ENCODE assay signal across 10 cellular contexts in the genomic region with DNA sequence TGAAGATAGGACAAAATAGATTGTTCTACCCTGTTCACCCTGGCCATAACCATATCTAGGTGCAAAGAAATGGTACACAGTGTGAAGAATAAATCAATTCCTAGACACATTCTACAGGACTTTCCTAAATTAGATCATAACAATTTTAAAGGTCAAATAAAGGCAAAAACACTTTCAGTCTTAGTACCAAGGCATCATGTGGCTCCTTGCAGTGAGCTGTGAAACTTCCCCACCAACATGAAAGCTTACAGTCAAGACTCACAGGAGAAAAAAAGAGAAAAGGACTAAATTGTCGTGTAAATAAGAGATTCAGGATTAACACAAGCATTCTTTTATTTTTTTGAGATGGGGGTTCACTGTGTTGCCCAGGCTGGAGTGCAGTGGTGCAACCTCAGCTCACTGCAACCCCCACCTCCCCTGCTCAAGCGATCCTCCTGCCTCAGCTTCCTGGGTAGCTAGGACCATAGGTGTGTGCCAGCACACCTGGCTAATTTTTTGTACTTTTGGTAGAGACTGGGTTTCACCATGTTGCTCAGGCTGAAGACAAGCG. TPM values are rescaled to one million over a fixed set of nuclear protein-coding genes. Genes with fewer than 3 reads are reported as not detected.
DNase-seq lines count a peak whose midpoint lies in the region; ATAC-seq and TF ChIP-seq lines count a peak whose summit lies in the region.
"Had no signal": no experiment of that assay in that cellular context is flagged by ENCODE, and none has a peak within 500 bp of the region (broad histone marks: within the 10 kb centered on the region; RNA-seq: fewer than 3 reads in every experiment).

No MANE protein-coding gene starts in this region.

- no peak overlapping the region for H3K4me3 Mint-ChIP-seq in activated CD4-positive, alpha-beta T cell treated with anti-CD3 and anti-CD28 coated beads, Interleukin-2, amount 10 ng/mL, durations not matched to agents 7 days and 5 days
- H3K4me3 Mint-ChIP-seq in central memory CD8-positive, alpha-beta T cell = peak overlapping the region; percentile 23

- no peak overlapping the region for H3K4me3 ChIP-seq in transverse colon

- peak; percentile 51 for ATAC-seq in HG03280 (IDR thresholded peaks at IDR 0.05; ENCODE audit: unreplicated experiment)
- ATAC-seq in central memory CD8-positive, alpha-beta T cell (replicated peaks; ENCODE audit: extremely low read depth, poor library complexity, severe bottlenecking) = peak; percentile 24

- peaks cover 0 to 31% (median 5%) of the 10 kb centered on the region in 4 donors for H3K4me1 ChIP-seq in transverse colon
- H3K4me1 ChIP-seq: parathyroid adenoma had no signal

- no peak for TF ChIP-seq CTCF in transverse colon (IDR thresholded peaks at IDR 0.05)

- TF ChIP-seq POLR2A in transverse colon (IDR thresholded peaks at IDR 0.05) = no peak

- H3K27me3 Mint-ChIP-seq in activated CD4-positive, alpha-beta T cell treated with anti-CD3 and anti-CD28 coated beads, Interleukin-2, amount 10 ng/mL, durations not matched to agents 7 days and 5 days = no peaks in the 10 kb centered on the region
- no peaks in the 10 kb centered on the region for H3K27me3 Mint-ChIP-seq in central memory CD8-positive, alpha-beta T cell

- H3K27ac ChIP-seq in transverse colon = peak overlapping the region; percentile 49 to 61 (median 54)
- H3K27ac ChIP-seq: parathyroid adenoma had no signal

- H3K4me1 Mint-ChIP-seq in activated CD4-positive, alpha-beta T cell treated with anti-CD3 and anti-CD28 coated beads, Interleukin-2, amount 10 ng/mL, durations not matched to agents 7 days and 5 days = peaks cover 68% of the 10 kb centered on the region
- H3K4me1 Mint-ChIP-seq in central memory CD8-positive, alpha-beta T cell = peaks cover 36% of the 10 kb centered on the region

- DNase-seq in activated CD4-positive, alpha-beta T cell treated with anti-CD3 and anti-CD28 coated beads, Interleukin-2, amount 10 ng/mL, durations not matched to agents 7 days and 5 days = no peak
- DNase-seq in activated CD4-positive, alpha-beta T cell treated with anti-CD3 and anti-CD28 coated beads for 4 hours = no peak
- no peak for DNase-seq in central memory CD8-positive, alpha-beta T cell (ENCODE audit: low spot score in 2 of 2)
- DNase-seq in transverse colon (no peak), cortex of kidney (lab: John Stamatoyannopoulos, UW) (no peak), GM19238 (ENCODE audit: insufficient read length, low spot score) (no peak), RKO (ENCODE audit: low spot score) (no peak)
- DNase-seq: effector CD8-positive, alpha-beta T cell had no signal

- CTCF ChIA-PET in activated CD4-positive, alpha-beta T cell treated with anti-CD3 and anti-CD28 coated beads, Interleukin-2, amount 10 ng/mL, durations not matched to agents 7 days and 5 days (lab: Charles Lee) = interaction anchor here (1.6 to 1.9 kb wide), 3 partner anchors 10 to 19 kb away, joined by 3 to 7 read pairs (median 4); no protein-coding TSS in a partner anchor

- POLR2A ChIA-PET in activated CD4-positive, alpha-beta T cell treated with anti-CD3 and anti-CD28 coated beads, Interleukin-2, amount 10 ng/mL, durations not matched to agents 7 days and 5 days (lab: Charles Lee) = interaction anchor here (0.6 to 0.7 kb wide), 2 partner anchors 177 to 192 kb away, joined by 4 to 5 read pairs; no protein-coding TSS in a partner anchor

- peak overlapping the region; percentile 76 for H3K27ac Mint-ChIP-seq in activated CD4-positive, alpha-beta T cell treated with anti-CD3 and anti-CD28 coated beads, Interleukin-2, amount 10 ng/mL, durations not matched to agents 7 days and 5 days
- peak overlapping the region; percentile 52 for H3K27ac Mint-ChIP-seq in central memory CD8-positive, alpha-beta T cell (ENCODE audit: low read depth)

- 71 to 85% methylated on average over 2 to 3 of the region's 3 CpGs for WGBS in transverse colon (ENCODE audit: low coverage in 1 of 2), 2 donors

- intact Hi-C loops in transverse colon (cut with DNase I; ENCODE audit: low total_unique reads) = no loop called here

- no peaks in the 10 kb centered on the region for H3K9me3 Mint-ChIP-seq in activated CD4-positive, alpha-beta T cell treated with anti-CD3 and anti-CD28 coated beads, Interleukin-2, amount 10 ng/mL, durations not matched to agents 7 days and 5 days
- no peaks in the 10 kb centered on the region for H3K9me3 Mint-ChIP-seq in central memory CD8-positive, alpha-beta T cell

- TF ChIP-seq EP300 in transverse colon (IDR thresholded peaks at IDR 0.05; ENCODE audit: low read depth) = no peak

- no peaks in the 10 kb centered on the region for H3K36me3 ChIP-seq in transverse colon

- no peaks in the 10 kb centered on the region for H3K27me3 ChIP-seq in transverse colon

- H3K9me3 ChIP-seq in transverse colon = no peaks in the 10 kb centered on the region

- H3K36me3 Mint-ChIP-seq in activated CD4-positive, alpha-beta T cell treated with anti-CD3 and anti-CD28 coated beads, Interleukin-2, amount 10 ng/mL, durations not matched to agents 7 days and 5 days (ENCODE audit: low read depth) = peaks cover 70% of the 10 kb centered on the region
- H3K36me3 Mint-ChIP-seq in central memory CD8-positive, alpha-beta T cell (ENCODE audit: insufficient read depth) = peaks cover 13% of the 10 kb centered on the region

- in situ Hi-C loops in transverse colon (cut with MboI; ENCODE audit: low pct_ligation_motif_present in 1 of 4, low pct_unique_long_range_greater_than_20kb in 1 of 4, low sequenced_read_pairs in 3 of 4) = no loop called here

RNA-seq across cellular contexts. Expression of a gene that starts 14.2 kb away (rescaled TPM):
- total RNA-seq in activated CD4-positive, alpha-beta T cell treated with anti-CD3 and anti-CD28 coated beads, Interleukin-2, amount 10 ng/mL, durations not matched to agents 7 days and 5 days = 100 to 1,000 TPM in 1 of 2 experiments, 10 to 100 TPM in 1; 95.8 to 106 TPM
- total RNA-seq in transverse colon = 10 to 100 TPM in 3 of 4 donors, 1 to 10 TPM in 1; 6.2 to 90.8 (median 27.2) TPM

RNA-seq across cellular contexts. Expression of a gene that starts 51.0 kb away (rescaled TPM):
- total RNA-seq in activated CD4-positive, alpha-beta T cell treated with anti-CD3 and anti-CD28 coated beads, Interleukin-2, amount 10 ng/mL, durations not matched to agents 7 days and 5 days = 10 to 100 TPM; 22.5 to 25.0 TPM
- total RNA-seq in transverse colon = 10 to 100 TPM in 2 of 4 donors, 1 to 10 TPM in 2; 4.4 to 14.2 (median 9.2) TPM

RNA-seq across cellular contexts. Expression of a gene that starts 59.4 kb away (rescaled TPM):
- 100 to 1,000 TPM; 242 to 262 TPM for total RNA-seq in activated CD4-positive, alpha-beta T cell treated with anti-CD3 and anti-CD28 coated beads, Interleukin-2, amount 10 ng/mL, durations not matched to agents 7 days and 5 days
- 100 to 1,000 TPM; 106 to 235 (median 156) TPM for total RNA-seq in transverse colon
